14 cellular contexts compared by ENCODE assay signal in the genomic region with DNA sequence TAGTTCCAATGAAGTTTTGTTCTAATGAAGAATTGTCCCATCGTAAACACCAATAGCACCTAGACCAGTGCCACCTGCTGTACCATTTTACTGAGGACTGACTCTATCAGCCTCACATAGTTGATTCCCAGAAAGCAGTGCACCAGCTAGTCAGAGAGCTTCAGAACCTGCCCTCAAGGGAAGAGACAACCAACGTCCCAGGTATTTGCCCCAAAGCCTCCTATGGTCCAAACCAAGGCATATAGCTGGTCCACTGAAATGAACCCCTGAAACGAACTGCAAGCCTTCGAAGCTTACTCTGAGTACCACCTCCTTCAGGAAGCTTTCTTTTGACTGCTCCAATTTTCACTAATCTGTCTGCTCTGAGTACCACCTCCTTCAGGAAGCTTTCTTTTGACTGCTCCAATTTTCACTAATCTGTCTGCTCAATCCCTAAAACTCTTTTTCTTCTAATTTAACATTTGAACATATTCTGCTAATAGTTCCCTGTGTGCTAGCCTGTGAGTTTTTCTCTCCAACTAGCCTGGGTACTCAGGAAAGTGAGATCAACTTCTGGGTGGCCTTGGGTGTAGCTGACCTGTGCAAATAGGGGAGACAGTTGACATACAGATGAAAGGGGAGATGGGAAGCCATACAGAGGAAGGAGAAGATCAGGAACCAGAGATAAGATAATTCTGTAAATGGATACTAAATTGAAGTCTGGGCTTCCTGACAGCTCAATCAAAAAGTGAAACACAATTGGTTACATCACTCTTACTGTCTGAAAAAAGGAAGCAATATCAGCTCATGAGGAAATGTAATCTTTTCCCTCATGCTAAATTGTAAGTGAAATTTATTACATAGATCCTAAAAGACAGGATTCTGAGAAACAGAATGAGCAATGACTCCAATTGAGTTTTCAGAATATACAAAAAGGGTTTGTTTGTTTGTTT. TPM values are rescaled to one million over a fixed set of nuclear protein-coding genes. Genes with fewer than 3 reads are reported as not detected.
A peak's percentile ranks its signal among the peaks of the same experiment; 100 is the strongest.
DNase-seq lines count a peak whose midpoint lies in the region; ATAC-seq, FAIRE-seq and TF ChIP-seq lines count a peak whose summit lies in the region.
"Had no signal": no experiment of that assay in that cellular context is flagged by ENCODE, and none has a peak within 500 bp of the region (broad histone marks: within the 10 kb centered on the region; RNA-seq: fewer than 3 reads in every experiment).

No MANE protein-coding gene starts in this region.

- in situ Hi-C loops in GM12878 (cut with MboI) = no loop called here
- in situ Hi-C loops in G401 (cut with HindIII; ENCODE audit: low sequenced_read_pairs) = no loop called here

- peak overlapping the region; percentile 51 for H3K4me2 ChIP-seq in A549
- H3K4me2 ChIP-seq in GM12878 (ENCODE audit: control insufficient read depth, insufficient read depth) = peak overlapping the region; percentile 12; the same call in 1 of the 2 replicates
- no peak overlapping the region for H3K4me2 ChIP-seq in GM23338

- TF ChIP-seq EP300 in A549 (IDR thresholded peaks at IDR 0.05) (peak; percentile 57 to 67; a peak in 2 of 5 replicates), GM12878 (IDR thresholded peaks at IDR 0.05; ENCODE audit: borderline replicate concordance in 1 of 2, control insufficient read depth in 1 of 2, low read depth in 2 of 2, low read length in 2 of 2) (no peak), tibial nerve (IDR thresholded peaks at IDR 0.05) (no peak)

- POLR2A ChIA-PET in A549 (lab: Yijun Ruan, JAX) (no interaction called here), GM12878 (lab: Charles Lee) (interaction anchor here (1.2 to 2.4 kb wide), 2 partner anchors 10 to 35 kb away, joined by 4 to 13 read pairs; no protein-coding TSS in a partner anchor)

- SMC1A ChIA-PET in GM12878 (lab: Charles Lee; ENCODE audit: uncharacterized antibody, unreplicated experiment) = interaction anchor here (0.5 to 5.4 kb wide), 15 partner anchors 7 to 60 kb away, joined by 3 to 21 read pairs (median 8); a partner anchor contains a TSS

- H3K4me3 ChIP-seq in A549 = no peak overlapping the region
- H3K4me3 ChIP-seq in GM12878 = no peak overlapping the region
- H3K4me3 ChIP-seq in tibial nerve = no peak overlapping the region
- no peak overlapping the region for H3K4me3 ChIP-seq in GM23338

- H4K20me1 ChIP-seq in GM12878 (ENCODE audit: control insufficient read depth, insufficient read depth) = no peaks in the 10 kb centered on the region
- H4K20me1 ChIP-seq in GM23338 (replicated peaks; ENCODE audit: insufficient read depth) = no peaks in the 10 kb centered on the region

- H3K9me3 Mint-ChIP-seq in GM23338 = no peaks in the 10 kb centered on the region

- H3K27ac ChIP-seq in A549 (peak overlapping the region; percentile 62 to 87), GM12878 (ENCODE audit: control insufficient read depth, insufficient read depth) (no peak overlapping the region), tibial nerve (peak overlapping the region in 1 of 4 donors; percentile 12), GM23338 (ENCODE audit: low read depth) (no peak overlapping the region)
- H3K27ac ChIP-seq: C4-2B had no signal

- WGBS in A549 (ENCODE audit: missing lambda C conversion rate) = 56% methylated on average over 4 of the region's 4 CpGs
- 61% methylated on average over 4 of the region's 4 CpGs for WGBS in GM12878 (ENCODE audit: insufficient coverage, insufficient replicate concordance, low lambda C conversion rate, missing lambda C conversion rate)
- WGBS in tibial nerve, 2 donors = 80 to 82% methylated on average over 4 of the region's 4 CpGs

- H3K9ac ChIP-seq in GM12878 (ENCODE audit: control insufficient read depth, insufficient read depth, low read length) = no peak overlapping the region

- H3K36me3 ChIP-seq in GM12878 (ENCODE audit: control insufficient read depth in 2 of 2, insufficient read depth in 2 of 2, low read length in 1 of 2) (no peaks in the 10 kb centered on the region), tibial nerve (no peaks in the 10 kb centered on the region), GM23338 (ENCODE audit: insufficient read depth) (no peaks in the 10 kb centered on the region)

- no peaks in the 10 kb centered on the region for H3K9me2 ChIP-seq in GM23338 (ENCODE audit: insufficient read depth)

- H3K36me3 Mint-ChIP-seq in GM23338 (ENCODE audit: low read depth) = no peaks in the 10 kb centered on the region

- peaks cover 40% of the 10 kb centered on the region for H3K4me1 Mint-ChIP-seq in GM23338

- CTCF ChIA-PET in A549 (lab: Yijun Ruan, JAX) (interaction anchor here (0.6 to 5.3 kb wide), 8 partner anchors 10 to 61 kb away, joined by 3 to 25 read pairs (median 3); no protein-coding TSS in a partner anchor), GM12878 (lab: Yijun Ruan, JAX) (interaction anchor here (1.0 to 3.3 kb wide), 8 partner anchors 10 to 39 kb away, joined by 3 to 15 read pairs (median 3); no protein-coding TSS in a partner anchor)

- H2AFZ ChIP-seq in GM12878 (ENCODE audit: control insufficient read depth, low read depth, low read length) (peak overlapping the region; percentile 68), GM23338 (no peak overlapping the region)

- H3K4me1 ChIP-seq in A549 (peaks cover 90% of the 10 kb centered on the region), GM12878 (ENCODE audit: control insufficient read depth, insufficient read depth, low read length) (peaks cover 25% of the 10 kb centered on the region), tibial nerve (peaks cover 0 to 55% (median 16%) of the 10 kb centered on the region in 4 donors), GM23338 (ENCODE audit: insufficient read depth) (peaks cover 26% of the 10 kb centered on the region)

- TF ChIP-seq RAD21 in A549 (conservative IDR thresholded peaks at IDR 0.05 in 1 of 2, IDR thresholded peaks at IDR 0.05 in 1 of 2) = no peak; a peak in 1 of 5 replicates
- no peak for TF ChIP-seq RAD21 in GM12878 (IDR thresholded peaks at IDR 0.05; ENCODE audit: insufficient read depth, low read depth, low read length)

- no peak for ATAC-seq in A549
- ATAC-seq in GM12878 = peak; percentile 34
- ATAC-seq in GM23338 = no peak

- H3K27me3 ChIP-seq in GM12878 (replicated peaks in 1 of 2; ENCODE audit: control insufficient read depth in 2 of 2, insufficient read depth in 2 of 2, low read length in 1 of 2) = no peaks in the 10 kb centered on the region
- H3K27me3 ChIP-seq in tibial nerve = no peaks in the 10 kb centered on the region
- H3K27me3 ChIP-seq in GM23338 (ENCODE audit: insufficient read depth) = no peaks in the 10 kb centered on the region

- no peaks in the 10 kb centered on the region for H3F3A ChIP-seq in GM23338 (replicated peaks; ENCODE audit: low read depth)

- TF ChIP-seq CTCF in A549 (IDR thresholded peaks at IDR 0.05) (no peak), GM12878 (IDR thresholded peaks at IDR 0.05 in 2 of 3, conservative IDR thresholded peaks at IDR 0.05 in 1 of 3; ENCODE audit: control insufficient read depth in 2 of 3, extremely low read depth in 1 of 3, insufficient read depth in 1 of 3, low read depth in 3 of 3, low read length in 3 of 3) (no peak), tibial nerve (IDR thresholded peaks at IDR 0.05) (no peak), GM23338 (conservative IDR thresholded peaks at IDR 0.05; ENCODE audit: low read depth in 2 of 2) (no peak)

- peak in 1 of 2 experiments; percentile 58 for DNase-seq in A549 (ENCODE audit: low read depth in 1 of 2, low spot score in 1 of 2)
- DNase-seq in GF-D8 (lab: John Stamatoyannopoulos, UW) = peak; percentile 36
- peak; percentile 48 for DNase-seq in OCI-M1 (lab: John Stamatoyannopoulos, UW)
- no peak for DNase-seq in GM12878 (ENCODE audit: low read depth, low spot score)
- no peak for DNase-seq in KG1 (lab: John Stamatoyannopoulos, UW)
- DNase-seq in tibial nerve (ENCODE audit: low spot score in 2 of 2) = no peak
- DNase-seq in GM23338 (ENCODE audit: low spot score) = no peak
- DNase-seq in G401 (ENCODE audit: low spot score) = no peak
- DNase-seq: NCI-H2107 had no signal

- RAD21 ChIA-PET in GM12878 (lab: Charles Lee; ENCODE audit: unreplicated experiment) = interaction anchor here (0.9 to 2.6 kb wide), 7 partner anchors 19 to 37 kb away, joined by 3 to 11 read pairs (median 3); a partner anchor contains a TSS

- H3K79me2 ChIP-seq in GM12878 (ENCODE audit: control insufficient read depth, insufficient read depth, low read length) = no peaks in the 10 kb centered on the region
- H3K79me2 ChIP-seq in GM23338 (replicated peaks; ENCODE audit: insufficient read depth) = no peaks in the 10 kb centered on the region

- H3K4me3 Mint-ChIP-seq in GM23338 = no peak overlapping the region

- intact Hi-C loops in GM12878 (cut with micrococcal nuclease; ENCODE audit: unreplicated experiment) = no loop called here

- FAIRE-seq in A549 (lab: Jason Lieb, UNC) (no peak), GM12878 (lab: Jason Lieb, UNC) (peak; percentile 79)
- FAIRE-seq: bronchial epithelial cell, GM12892, HTR-8/SVneo, keratinocyte had no signal

- no peak overlapping the region for H3K27ac Mint-ChIP-seq in GM23338

- H3K27me3 Mint-ChIP-seq in GM23338 (ENCODE audit: insufficient read depth, low read depth, poor library complexity) = peaks cover 8% of the 10 kb centered on the region

- H3K9me3 ChIP-seq in A549 (no peaks in the 10 kb centered on the region), GM12878 (replicated peaks; ENCODE audit: control insufficient read depth, insufficient read depth, low read length) (no peaks in the 10 kb centered on the region), tibial nerve (no peaks in the 10 kb centered on the region)

- TF ChIP-seq POLR2A in A549 (IDR thresholded peaks at IDR 0.05; ENCODE audit: low read length) (no peak), GM12878 (IDR thresholded peaks at IDR 0.05; ENCODE audit: low read depth, low read length) (no peak), tibial nerve (IDR thresholded peaks at IDR 0.05) (no peak)

- no TSS peak for BruUV-seq in GM12878 (replicated peaks; lab: Mats Ljungman, UMichigan)

RNA-seq across cellular contexts. Expression of a gene that starts 33.5 kb away (rescaled TPM):
- polyA plus RNA-seq in A549 (2011; rRNA removed) (115 and 130 TPM in 2 replicates), A549 (2017; fragmentation: RNase III; extraction: RNeasy Plus Mini Kit Qiagen cat#74134 plus additional on column Dnase treatment) (34.6 to 39.0 TPM (median 36.3 TPM) in 3 replicates), GM12878 (2011; rRNA removed) (85.1 and 110 TPM in 2 replicates), GM12878 (2014; fragmentation: Illumina TruSeq; extraction: Trizol) (78.5 and 95.8 TPM in 2 replicates), GM12878 (2014; fragmentation: Nextera tagmentation; extraction: Ambion mirVana) (10 to 100 TPM; 23.1 to 30.8 TPM), GM12878 (2014; rRNA removed) (49.6 and 54.1 TPM in 2 replicates), GM12878 (2016; fragmentation: Nextera tagmentation; extraction: Ambion mirVana) (10 to 100 TPM; 76.2 to 87.0 TPM), GM23338 (2016; fragmentation: Nextera tagmentation; extraction: Ambion mirVana) (55.4 and 65.3 TPM in 2 replicates)
- polyA plus RNA-seq in A549 (2012; cell fraction: cytosol; rRNA removed) = 23.2 and 24.9 TPM in 2 replicates
- polyA plus RNA-seq in A549 (2012; cell fraction: nucleus; rRNA removed) = 20.9 and 29.1 TPM in 2 replicates
- 88.9 and 93.5 TPM in 2 replicates for polyA minus RNA-seq in A549 (2011; rRNA and poly(A)+ RNA removed)
- 180 and 187 TPM in 2 replicates for total RNA-seq in GM12878 (2013; cell fraction: nucleolus; rRNA removed)
- total RNA-seq in GM12878 (2014; rRNA removed) (70.9 and 82.6 TPM in 2 replicates), GM12878 (2014; rRNA removed; fragmentation: Illumina TruSeq; extraction: Trizol) (82.9 and 83.6 TPM in 2 replicates), GM12878 (2021) (80.9 and 91.3 TPM in 2 replicates), tibial nerve (10 to 100 TPM; 20.8 to 29.8 (median 25.3) TPM)
- 23.3 TPM for polyA plus RNA-seq in GM12878 (2011; ENCODE audit: low read depth)
- polyA plus RNA-seq in GM12878 (2011; cell fraction: cytosol; rRNA removed) = 35.9 and 42.7 TPM in 2 replicates
- polyA plus RNA-seq in GM12878 (2011; cell fraction: nucleus; rRNA removed) = 68.7 and 75.4 TPM in 2 replicates
- polyA plus RNA-seq in GM12878 (2012) = 29.2 and 32.3 TPM in 2 replicates
- 97.9 and 138 TPM in 2 replicates for polyA minus RNA-seq in GM12878 (2011; rRNA and poly(A)+ RNA removed)
- 23.4 and 35.6 TPM in 2 replicates for polyA minus RNA-seq in GM12878 (2011; cell fraction: cytosol; rRNA and poly(A)+ RNA removed)
- polyA minus RNA-seq in GM12878 (2011; cell fraction: nucleus; rRNA and poly(A)+ RNA removed) = 58.8 and 107 TPM in 2 replicates
- total RNA-seq in GM23338 (2014; rRNA removed; shearing (Covaris generic)) = 100 and 115 TPM in 2 replicates
- total RNA-seq in G401 (2014; rRNA removed; shearing (Covaris generic)) = 116 and 156 TPM in 2 replicates

Comparison
In these comparisons a context has a peak if more than half of its experiments do, and no peak if none do; other contexts are left out.
1. DNase-seq: peak in GF-D8 (single experiment) and OCI-M1 (single experiment); none in GM12878 (single experiment), KG1 (single experiment), tibial nerve (0 of 2), GM23338 (single experiment) and G401 (single experiment).
2. H3K27ac ChIP-seq: peak in A549 (2 of 2); none in GM12878 (single experiment) and GM23338 (single experiment).